In the genomic region with DNA sequence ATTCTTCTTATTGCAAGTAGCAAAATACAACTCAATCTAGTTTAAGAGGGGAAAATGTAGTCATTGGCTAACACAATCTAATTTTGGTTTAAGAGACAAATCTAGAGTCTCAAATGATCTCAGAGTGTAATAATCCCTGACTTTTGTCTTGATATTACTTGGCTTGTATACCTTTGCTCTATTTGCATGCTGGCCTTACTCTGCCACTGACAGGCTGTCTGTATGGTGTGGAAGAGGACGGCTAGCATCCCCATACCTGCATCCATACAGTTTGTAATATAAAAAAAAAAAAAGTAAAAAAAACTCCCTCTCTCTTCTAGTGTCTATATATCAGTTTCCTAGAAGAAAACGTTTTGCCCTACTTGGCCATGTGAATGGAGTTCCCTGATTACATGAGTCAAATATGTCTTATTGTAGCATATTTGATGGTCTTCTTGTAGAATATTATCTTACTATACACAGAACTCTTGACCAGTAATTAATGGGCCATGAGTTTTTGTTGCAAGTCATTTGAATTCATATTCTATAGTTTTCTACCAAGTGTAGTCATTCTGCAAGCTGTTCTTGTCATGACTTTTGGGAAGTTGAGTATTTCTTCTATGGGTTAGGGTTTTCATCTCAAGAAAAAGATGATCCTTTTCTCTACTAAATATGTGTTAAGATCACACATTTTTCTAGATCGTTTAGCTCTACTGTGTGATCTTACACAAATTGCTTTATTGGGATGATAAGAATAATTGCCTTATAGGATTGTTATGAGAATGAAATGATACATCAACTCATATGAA, we compare ENCODE assay signal across 13 cellular contexts. TPM values are rescaled to one million over a fixed set of nuclear protein-coding genes. Genes with fewer than 3 reads are reported as not detected.
DNase-seq lines count a peak whose midpoint lies in the region; ATAC-seq and TF ChIP-seq lines count a peak whose summit lies in the region.
"Had no signal": no experiment of that assay in that cellular context is flagged by ENCODE, and none has a peak within 500 bp of the region (broad histone marks: within the 10 kb centered on the region; RNA-seq: fewer than 3 reads in every experiment).

No MANE protein-coding gene starts in this region.

- intact Hi-C loops in activated CD4-positive, alpha-beta memory T cell treated with anti-CD3 and anti-CD28 coated beads for 36 hours (cut with micrococcal nuclease), result loop anchor here (1.0 to 2.0 kb wide), 3 partner anchors 15 to 109 kb away; no protein-coding TSS in a partner anchor

- no peak overlapping the region for H3K4me3 ChIP-seq in astrocyte of the spinal cord (ENCODE audit: low read depth, low read length)
- H3K4me3 ChIP-seq: gastroesophageal sphincter, ovary, thyroid gland had no signal

- TF ChIP-seq CTCF in astrocyte of the spinal cord (IDR thresholded peaks at IDR 0.05; ENCODE audit: low read depth, low read length), result no peak

- DNase-seq in activated CD4-positive, alpha-beta memory T cell treated with anti-CD3 and anti-CD28 coated beads for 36 hours, result no peak
- no peak for DNase-seq in activated CD4-positive, alpha-beta memory T cell treated with anti-CD3 and anti-CD28 coated beads, Interleukin-2, amount 10 ng/mL, durations not matched to agents 7 days and 5 days
- DNase-seq in astrocyte of the spinal cord (ENCODE audit: low read depth, low spot score), result peak; percentile 9
- peak; percentile 11 for DNase-seq in renal cortical epithelial cell (ENCODE audit: low read depth)
- DNase-seq in COLO668 (lab: John Stamatoyannopoulos, UW; ENCODE audit: unreplicated experiment), result no peak
- DNase-seq: GDM1, ovary, RPMI8226, thyroid gland had no signal

- H3K27me3 Mint-ChIP-seq in activated CD4-positive, alpha-beta memory T cell treated with anti-CD3 and anti-CD28 coated beads for 36 hours, result no peaks in the 10 kb centered on the region
- H3K27me3 Mint-ChIP-seq in activated CD4-positive, alpha-beta memory T cell treated with anti-CD3 and anti-CD28 coated beads, Interleukin-2, amount 10 ng/mL, durations not matched to agents 7 days and 5 days, result no peaks in the 10 kb centered on the region

- H3K4me1 Mint-ChIP-seq in activated CD4-positive, alpha-beta memory T cell treated with anti-CD3 and anti-CD28 coated beads for 36 hours (ENCODE audit: low read depth), result peaks cover 86% of the 10 kb centered on the region
- H3K4me1 Mint-ChIP-seq in activated CD4-positive, alpha-beta memory T cell treated with anti-CD3 and anti-CD28 coated beads, Interleukin-2, amount 10 ng/mL, durations not matched to agents 7 days and 5 days, result peaks cover 78% of the 10 kb centered on the region

- H3K4me3 Mint-ChIP-seq in activated CD4-positive, alpha-beta memory T cell treated with anti-CD3 and anti-CD28 coated beads for 36 hours, result peak overlapping the region; percentile 57
- H3K4me3 Mint-ChIP-seq in activated CD4-positive, alpha-beta memory T cell treated with anti-CD3 and anti-CD28 coated beads, Interleukin-2, amount 10 ng/mL, durations not matched to agents 7 days and 5 days, result no peak overlapping the region

- no peaks in the 10 kb centered on the region for H3K9me3 Mint-ChIP-seq in activated CD4-positive, alpha-beta memory T cell treated with anti-CD3 and anti-CD28 coated beads for 36 hours
- H3K9me3 Mint-ChIP-seq in activated CD4-positive, alpha-beta memory T cell treated with anti-CD3 and anti-CD28 coated beads, Interleukin-2, amount 10 ng/mL, durations not matched to agents 7 days and 5 days, result no peaks in the 10 kb centered on the region

- peak overlapping the region; percentile 79 for H3K27ac Mint-ChIP-seq in activated CD4-positive, alpha-beta memory T cell treated with anti-CD3 and anti-CD28 coated beads for 36 hours
- H3K27ac Mint-ChIP-seq in activated CD4-positive, alpha-beta memory T cell treated with anti-CD3 and anti-CD28 coated beads, Interleukin-2, amount 10 ng/mL, durations not matched to agents 7 days and 5 days, result no peak overlapping the region

- CTCF ChIA-PET in activated CD4-positive, alpha-beta memory T cell treated with anti-CD3 and anti-CD28 coated beads for 36 hours (lab: Charles Lee), result interaction anchor here (0.6 to 1.6 kb wide), 5 partner anchors 40 to 243 kb away, joined by 3 to 5 read pairs (median 3); no protein-coding TSS in a partner anchor
- CTCF ChIA-PET in activated CD4-positive, alpha-beta memory T cell treated with anti-CD3 and anti-CD28 coated beads, Interleukin-2, amount 10 ng/mL, durations not matched to agents 7 days and 5 days (lab: Charles Lee), result interaction anchor here (1.0 to 1.2 kb wide), 2 partner anchors 12 to 228 kb away, joined by 3 read pairs; no protein-coding TSS in a partner anchor

- ATAC-seq in HG02884 (IDR thresholded peaks at IDR 0.05; ENCODE audit: unreplicated experiment) (peak; percentile 50), HG03439 (IDR thresholded peaks at IDR 0.05; ENCODE audit: unreplicated experiment) (no peak), GM19452 (IDR thresholded peaks at IDR 0.05; ENCODE audit: unreplicated experiment) (no peak)
- ATAC-seq: gastroesophageal sphincter had no signal

- POLR2A ChIA-PET in activated CD4-positive, alpha-beta memory T cell treated with anti-CD3 and anti-CD28 coated beads for 36 hours (lab: Charles Lee), result interaction anchor here (0.7 to 1.6 kb wide), 8 partner anchors 8 to 381 kb away, joined by 3 to 10 read pairs (median 3); partner anchors contain the start of genes HIF1A and SNAPC1
- POLR2A ChIA-PET in activated CD4-positive, alpha-beta memory T cell treated with anti-CD3 and anti-CD28 coated beads, Interleukin-2, amount 10 ng/mL, durations not matched to agents 7 days and 5 days (lab: Charles Lee), result interaction anchor here (1.0 to 3.9 kb wide), 3 partner anchors 8 to 178 kb away, joined by 3 to 23 read pairs (median 17); partner anchors contain the start of gene HIF1A

- in situ Hi-C loops in astrocyte of the spinal cord (cut with HindIII; ENCODE audit: low sequenced_read_pairs), result no loop called here

- H3K36me3 Mint-ChIP-seq in activated CD4-positive, alpha-beta memory T cell treated with anti-CD3 and anti-CD28 coated beads for 36 hours, result peaks cover 64% of the 10 kb centered on the region
- peaks cover 41% of the 10 kb centered on the region for H3K36me3 Mint-ChIP-seq in activated CD4-positive, alpha-beta memory T cell treated with anti-CD3 and anti-CD28 coated beads, Interleukin-2, amount 10 ng/mL, durations not matched to agents 7 days and 5 days (ENCODE audit: low read depth)

RNA-seq across cellular contexts. Expression of gene HIF1A, which starts 8.2 kb away (rescaled TPM):
- total RNA-seq in activated CD4-positive, alpha-beta memory T cell treated with anti-CD3 and anti-CD28 coated beads for 36 hours, result 100 to 1,000 TPM; 283 to 287 TPM
- total RNA-seq in activated CD4-positive, alpha-beta memory T cell treated with anti-CD3 and anti-CD28 coated beads, Interleukin-2, amount 10 ng/mL, durations not matched to agents 7 days and 5 days, result 100 to 1,000 TPM; 153 to 158 TPM
- total RNA-seq in renal cortical epithelial cell, result 443 and 1,090 TPM in 2 replicates

RNA-seq across cellular contexts. Expression of gene SNAPC1, which starts 58.7 kb away (rescaled TPM):
- 1 to 10 TPM; 9.1 TPM for total RNA-seq in activated CD4-positive, alpha-beta memory T cell treated with anti-CD3 and anti-CD28 coated beads for 36 hours
- total RNA-seq in activated CD4-positive, alpha-beta memory T cell treated with anti-CD3 and anti-CD28 coated beads, Interleukin-2, amount 10 ng/mL, durations not matched to agents 7 days and 5 days, result 1 to 10 TPM; 5.5 to 6.0 TPM
- 38.6 and 50.4 TPM in 2 replicates for total RNA-seq in renal cortical epithelial cell

Comparison
In these comparisons a context has a peak if more than half of its experiments do, and no peak if none do; other contexts are left out.
1. DNase-seq: peak in astrocyte of the spinal cord (single experiment) and renal cortical epithelial cell (single experiment); none in activated CD4-positive, alpha-beta memory T cell treated with anti-CD3 and anti-CD28 coated beads for 36 hours (single experiment), activated CD4-positive, alpha-beta memory T cell treated with anti-CD3 and anti-CD28 coated beads, Interleukin-2, amount 10 ng/mL, durations not matched to agents 7 days and 5 days (single experiment) and COLO668 (single experiment).